24 cellular contexts compared by ENCODE assay signal in the genomic region with DNA sequence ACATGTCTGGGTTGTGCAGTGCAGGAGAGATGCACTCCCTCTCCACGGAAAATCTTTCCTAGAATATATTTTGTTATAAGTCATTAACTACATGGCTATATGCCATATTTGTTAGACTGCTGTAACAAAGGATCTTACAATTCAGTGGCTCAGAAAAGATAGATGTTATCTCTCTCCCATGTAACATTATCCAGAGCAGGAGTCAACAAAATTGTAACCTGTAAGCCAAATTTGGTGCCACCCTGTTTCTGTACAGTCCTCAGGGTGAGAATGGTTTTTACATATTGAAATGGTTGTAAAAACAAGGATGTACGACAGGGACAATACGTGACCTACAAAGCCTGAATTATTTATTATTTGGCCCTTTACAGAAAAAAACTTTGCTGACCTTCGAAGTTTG.
"Had no signal": no experiment of that assay in that cellular context is flagged by ENCODE, and none has a peak within 500 bp of the region (broad histone marks: within the 10 kb centered on the region; RNA-seq: fewer than 3 reads in every experiment).

No MANE protein-coding gene starts in this region.

- H3K9me3 ChIP-seq: colonic mucosa, gastrocnemius medialis, ovary, psoas muscle, spleen, thoracic aorta, tibial nerve, upper lobe of left lung, uterus had no signal

- ATAC-seq: esophagus mucosa; gastrocnemius medialis; left lobe of liver; naive thymus-derived CD4-positive, alpha-beta T cell; psoas muscle; stimulated activated memory B cell treated with anti-CD40 and anti-IgM and Interleukin-4, amounts not matched to agents 10 μg/mL and 1 μg/mL and 100 μg/mL, for 72 hours had no signal

- H3K27ac ChIP-seq: colonic mucosa, epithelial cell of prostate, gastrocnemius medialis, ovary, psoas muscle, skin epidermis, spleen, thoracic aorta, tibial nerve, upper lobe of left lung, uterus had no signal

- H3K36me3 ChIP-seq: colonic mucosa, gastrocnemius medialis, ovary, spleen, thoracic aorta, tibial nerve, upper lobe of left lung, uterus had no signal

- H3K4me3 ChIP-seq: colonic mucosa, gastrocnemius medialis, lung, ovary, psoas muscle, skin epidermis, spleen, thoracic aorta, tibial nerve, upper lobe of left lung, uterus had no signal

- DNase-seq: colonic mucosa; effector CD8-positive, alpha-beta T cell; endodermal cell; foreskin fibroblast; gastrocnemius medialis; head of caudate nucleus; naive thymus-derived CD4-positive, alpha-beta T cell; nucleus accumbens; ovary; posterior cingulate gyrus; psoas muscle; retina; spleen; stimulated activated CD4-positive, alpha-beta T cell treated with anti-CD3 and anti-CD28 coated beads, Interleukin-4, amount 100 ng/mL, for 4 hours; upper lobe of left lung; uterus had no signal

- H3K27me3 ChIP-seq: colonic mucosa, gastrocnemius medialis, ovary, spleen, tibial nerve, upper lobe of left lung, uterus had no signal

- H3K4me1 ChIP-seq: colonic mucosa, gastrocnemius medialis, psoas muscle, spleen, tibial nerve, upper lobe of left lung, uterus had no signal
